In the genomic region with DNA sequence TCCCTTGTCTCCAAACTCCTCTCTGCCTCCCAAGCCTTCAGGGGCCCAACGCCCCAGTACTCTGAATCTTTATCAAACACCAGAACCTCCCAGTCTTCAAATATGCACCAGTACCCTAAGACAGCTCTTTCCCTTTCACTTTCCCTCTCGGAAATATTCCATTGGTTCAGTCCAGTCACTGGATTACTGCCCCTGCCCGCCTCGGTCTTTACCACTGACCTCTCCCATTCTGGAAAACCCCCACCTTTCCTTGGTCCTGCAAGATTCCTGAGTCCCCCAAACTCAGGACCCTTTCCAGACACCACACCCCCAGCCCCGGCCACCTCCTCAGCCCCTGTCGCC, we compare ENCODE assay signal across 8 cellular contexts. TPM values are rescaled to one million over a fixed set of nuclear protein-coding genes. Genes with fewer than 3 reads are reported as not detected.
DNase-seq lines count a peak whose midpoint lies in the region; ATAC-seq lines count a peak whose summit lies in the region.

No MANE protein-coding gene starts in this region.

- H3K27ac Mint-ChIP-seq in activated T-cell treated with anti-CD3 and anti-CD28 coated beads, Interleukin-2, amount 50 U/mL, for 24 hours: peak overlapping the region; percentile 97
- H3K27ac Mint-ChIP-seq in activated naive CD4-positive, alpha-beta T cell treated with anti-CD3 and anti-CD28 coated beads, Interleukin-2, amount 50 U/mL, for 72 hours: peak overlapping the region; percentile 96 to 98

- peaks cover 3% of the 10 kb centered on the region for H3K4me1 ChIP-seq in right cardiac atrium (ENCODE audit: control insufficient read depth, insufficient read depth, low read length)

- peak in 1 of 2 donors; percentile 7 for ATAC-seq in activated naive CD4-positive, alpha-beta T cell treated with anti-CD3 and anti-CD28 coated beads, Interleukin-2, amount 50 U/mL, for 72 hours
- ATAC-seq in right cardiac atrium: peak; percentile 20 to 22
- peak; percentile 39 for ATAC-seq in sciatic nerve
- no peak for ATAC-seq in GM19328 (IDR thresholded peaks at IDR 0.05; ENCODE audit: unreplicated experiment)
- no peak for ATAC-seq in HG02840 (IDR thresholded peaks at IDR 0.05; ENCODE audit: low FRiP score, unreplicated experiment)

- H3K4me1 Mint-ChIP-seq in activated T-cell treated with anti-CD3 and anti-CD28 coated beads, Interleukin-2, amount 50 U/mL, for 24 hours (ENCODE audit: low read depth): peaks cover 69% of the 10 kb centered on the region

- H3K27me3 ChIP-seq in right cardiac atrium (ENCODE audit: control insufficient read depth, insufficient read depth): no peaks in the 10 kb centered on the region

- H3K4me3 ChIP-seq in right cardiac atrium (ENCODE audit: low read length): peak overlapping the region; percentile 67

- 3% methylated on average over 6 of the region's 6 CpGs for WGBS in right cardiac atrium

- no peaks in the 10 kb centered on the region for H3K9me3 Mint-ChIP-seq in activated T-cell treated with anti-CD3 and anti-CD28 coated beads, Interleukin-2, amount 50 U/mL, for 24 hours
- H3K9me3 Mint-ChIP-seq in activated naive CD4-positive, alpha-beta T cell treated with anti-CD3 and anti-CD28 coated beads, Interleukin-2, amount 50 U/mL, for 72 hours: peaks cover 0 to 17% of the 10 kb centered on the region in 2 donors

- DNase-seq in activated T-cell treated with anti-CD3 and anti-CD28 coated beads, Interleukin-2, amount 50 U/mL, for 24 hours: no peak
- DNase-seq in activated T-cell treated with anti-CD3 and anti-CD28 coated beads for 4 hours: no peak
- DNase-seq in activated naive CD4-positive, alpha-beta T cell treated with anti-CD3 and anti-CD28 coated beads, Interleukin-2, amount 50 U/mL, for 72 hours (ENCODE audit: low spot score in 2 of 2): no peak
- peak in 1 of 3 donors; percentile 63 for DNase-seq in right cardiac atrium
- DNase-seq in sciatic nerve (ENCODE audit: low spot score): no peak
- DNase-seq in putamen (ENCODE audit: low spot score): no peak

- H3K4me3 Mint-ChIP-seq in activated T-cell treated with anti-CD3 and anti-CD28 coated beads, Interleukin-2, amount 50 U/mL, for 24 hours: peak overlapping the region; percentile 99

- H3K27me3 Mint-ChIP-seq in activated T-cell treated with anti-CD3 and anti-CD28 coated beads, Interleukin-2, amount 50 U/mL, for 24 hours: no peaks in the 10 kb centered on the region

- H3K27ac ChIP-seq in right cardiac atrium (ENCODE audit: low read length): peak overlapping the region; percentile 84

- H3K9me3 ChIP-seq in right cardiac atrium (ENCODE audit: control insufficient read depth, low read length): no peaks in the 10 kb centered on the region

- intact Hi-C loops in right cardiac atrium (cut with DNase I): no loop called here
- intact Hi-C loops in sciatic nerve (cut with DNase I): no loop called here

- H3K36me3 Mint-ChIP-seq in activated T-cell treated with anti-CD3 and anti-CD28 coated beads, Interleukin-2, amount 50 U/mL, for 24 hours (ENCODE audit: low read depth): peaks cover 71% of the 10 kb centered on the region
- H3K36me3 Mint-ChIP-seq in activated naive CD4-positive, alpha-beta T cell treated with anti-CD3 and anti-CD28 coated beads, Interleukin-2, amount 50 U/mL, for 72 hours: peaks cover 14 to 48% of the 10 kb centered on the region in 2 donors

RNA-seq across cellular contexts. Expression of a gene that starts 0.7 kb away (rescaled TPM):
- 10 to 100 TPM; 20.6 to 28.1 TPM for total RNA-seq in activated naive CD4-positive, alpha-beta T cell treated with anti-CD3 and anti-CD28 coated beads, Interleukin-2, amount 50 U/mL, for 72 hours
- total RNA-seq in right cardiac atrium: 10 to 100 TPM; 25.8 to 32.0 (median 28.7) TPM
- polyA plus RNA-seq in right cardiac atrium: 29.6 TPM
- total RNA-seq in sciatic nerve: 27.6 TPM

RNA-seq across cellular contexts. Expression of a gene that starts 37.1 kb away (rescaled TPM):
- total RNA-seq in activated naive CD4-positive, alpha-beta T cell treated with anti-CD3 and anti-CD28 coated beads, Interleukin-2, amount 50 U/mL, for 72 hours: 100 to 1,000 TPM; 289 to 522 TPM
- total RNA-seq in right cardiac atrium (100 to 1,000 TPM; 325 to 357 (median 335) TPM), sciatic nerve (69.5 TPM)
- polyA plus RNA-seq in right cardiac atrium: 393 TPM

Comparison
In these comparisons a context has a peak if more than half of its experiments do, and no peak if none do; other contexts are left out.
1. ATAC-seq: peak in right cardiac atrium (2 of 2) and sciatic nerve (single experiment); none in GM19328 (single experiment) and HG02840 (single experiment).